ENCODE assay signal across 11 cellular contexts in genomic region chr17:14337596-14338079, GRCh38. TPM values are rescaled to one million over a fixed set of nuclear protein-coding genes. Genes with fewer than 3 reads are reported as not detected.
DNase-seq lines count a peak whose midpoint lies in the region; ATAC-seq, FAIRE-seq and TF ChIP-seq lines count a peak whose summit lies in the region.
"Had no signal": no experiment of that assay in that cellular context is flagged by ENCODE, and none has a peak within 500 bp of the region (broad histone marks: within the 10 kb centered on the region; RNA-seq: fewer than 3 reads in every experiment).

No MANE protein-coding gene starts in this region.

- H3K4me3 Mint-ChIP-seq in activated CD4-positive, alpha-beta memory T cell treated with anti-CD3 and anti-CD28 coated beads for 36 hours: no peak overlapping the region
- H3K4me3 Mint-ChIP-seq: memory B cell had no signal

- TF ChIP-seq CTCF in D721Med (IDR thresholded peaks at IDR 0.05; ENCODE audit: insufficient read depth, missing control alignments): no peak

- peak; percentile 85 for DNase-seq in activated CD4-positive, alpha-beta memory T cell treated with anti-CD3 and anti-CD28 coated beads for 36 hours
- peak; percentile 15 to 32 for DNase-seq in stimulated activated CD4-positive, alpha-beta T cell treated with anti-CD3 and anti-CD28 coated beads, Interleukin-4, amount 100 ng/mL, for 4 hours
- no peak for DNase-seq in LoVo (ENCODE audit: low spot score)
- no peak for DNase-seq in NCI-H2081 (lab: John Stamatoyannopoulos, UW)
- DNase-seq in foreskin melanocyte: no peak
- DNase-seq in D721Med (ENCODE audit: insufficient read length, low spot score): no peak
- DNase-seq: NCI-H2081 treated with DMSO at 0.1 percent for 48 hours, spleen had no signal

- intact Hi-C loops in activated CD4-positive, alpha-beta memory T cell treated with anti-CD3 and anti-CD28 coated beads for 36 hours (cut with micrococcal nuclease): loop anchor here (1.0 to 10.0 kb wide), 7 partner anchors 14 to 223 kb away; no protein-coding TSS in a partner anchor

- H3K36me3 Mint-ChIP-seq in activated CD4-positive, alpha-beta memory T cell treated with anti-CD3 and anti-CD28 coated beads for 36 hours: peaks cover 1% of the 10 kb centered on the region
- H3K36me3 Mint-ChIP-seq: memory B cell had no signal

- POLR2A ChIA-PET in activated CD4-positive, alpha-beta memory T cell treated with anti-CD3 and anti-CD28 coated beads for 36 hours (lab: Charles Lee): interaction anchor here (0.7 to 2.2 kb wide), 5 partner anchors 8 to 67 kb away, joined by 3 to 18 read pairs (median 3); partner anchors contain the start of gene HS3ST3B1

- H3K27ac Mint-ChIP-seq in activated CD4-positive, alpha-beta memory T cell treated with anti-CD3 and anti-CD28 coated beads for 36 hours: peak overlapping the region; percentile 74
- H3K27ac Mint-ChIP-seq: memory B cell had no signal

- no peak for FAIRE-seq in D721Med (lab: Jason Lieb, UNC)

- CTCF ChIA-PET in activated CD4-positive, alpha-beta memory T cell treated with anti-CD3 and anti-CD28 coated beads for 36 hours (lab: Charles Lee): interaction anchor here (0.6 to 0.7 kb wide), 3 partner anchors 31 to 742 kb away, joined by 3 read pairs; no protein-coding TSS in a partner anchor

- ATAC-seq in GM18868 (IDR thresholded peaks at IDR 0.05; ENCODE audit: unreplicated experiment) (peak; percentile 92), HG02759 (IDR thresholded peaks at IDR 0.05; ENCODE audit: unreplicated experiment) (peak; percentile 84)

- H3K4me1 Mint-ChIP-seq in activated CD4-positive, alpha-beta memory T cell treated with anti-CD3 and anti-CD28 coated beads for 36 hours (ENCODE audit: low read depth): peaks cover 84% of the 10 kb centered on the region

- no peaks in the 10 kb centered on the region for H3K9me3 Mint-ChIP-seq in activated CD4-positive, alpha-beta memory T cell treated with anti-CD3 and anti-CD28 coated beads for 36 hours
- H3K9me3 Mint-ChIP-seq: memory B cell had no signal

- H3K27me3 Mint-ChIP-seq in activated CD4-positive, alpha-beta memory T cell treated with anti-CD3 and anti-CD28 coated beads for 36 hours: no peaks in the 10 kb centered on the region

RNA-seq across cellular contexts. Expression of gene HS3ST3B1, which starts 36.8 kb away (rescaled TPM):
- 10 to 100 TPM; 13.4 to 13.9 TPM for total RNA-seq in activated CD4-positive, alpha-beta memory T cell treated with anti-CD3 and anti-CD28 coated beads for 36 hours

Comparison
In these comparisons a context has a peak if more than half of its experiments do, and no peak if none do; other contexts are left out.
1. DNase-seq: peak in activated CD4-positive, alpha-beta memory T cell treated with anti-CD3 and anti-CD28 coated beads for 36 hours (single experiment) and stimulated activated CD4-positive, alpha-beta T cell treated with anti-CD3 and anti-CD28 coated beads, Interleukin-4, amount 100 ng/mL, for 4 hours (2 of 2); none in LoVo (single experiment), NCI-H2081 (0 of 2), foreskin melanocyte (single experiment) and D721Med (single experiment).